27 cellular contexts compared by ENCODE assay signal in the genomic region with DNA sequence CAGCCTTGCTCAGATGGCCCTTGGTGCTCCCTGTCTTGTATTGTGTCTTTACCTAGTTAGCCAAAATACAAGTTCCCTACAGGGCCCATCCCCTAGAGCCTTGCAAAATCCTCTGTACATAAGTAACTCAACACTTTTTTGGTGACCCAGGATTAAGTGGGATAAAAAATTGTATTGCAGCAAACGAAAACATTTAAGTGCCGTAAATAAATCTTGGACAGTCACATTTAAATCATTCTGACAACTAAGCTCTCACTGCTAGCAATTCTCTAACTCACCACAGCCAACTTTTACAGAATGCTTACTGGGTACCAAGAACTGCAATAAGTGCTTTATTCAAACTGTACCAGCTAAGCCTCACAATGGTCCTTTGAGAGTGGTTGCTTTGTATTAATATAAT.
"Had no signal": no experiment of that assay in that cellular context is flagged by ENCODE, and none has a peak within 500 bp of the region (broad histone marks: within the 10 kb centered on the region; RNA-seq: fewer than 3 reads in every experiment).

No MANE protein-coding gene starts in this region.

- DNase-seq: activated B cell treated with CpG ODN at 0.5 μM for 24 hours; activated CD4-positive, alpha-beta memory T cell treated with anti-CD3 and anti-CD28 coated beads for 36 hours; activated CD4-positive, alpha-beta T cell treated with anti-CD3 and anti-CD28 coated beads for 36 hours; activated effector memory CD4-positive, alpha-beta T cell treated with Interleukin-2 at 50 U/mL for 16 hours; activated naive CD4-positive, alpha-beta T cell treated with anti-CD3 and anti-CD28 coated beads, Interleukin-2, amount 50 U/mL, for 16 hours; activated T-cell treated with anti-CD3 and anti-CD28 coated beads, Interleukin-2, amount 50 U/mL, for 48 hours; aorta; endodermal cell; foreskin fibroblast; left ventricle myocardium inferior; natural killer cell; ovary; stimulated activated CD4-positive, alpha-beta T cell treated with anti-CD3 and anti-CD28 coated beads, Interleukin-15, amount 100 ng/mL, for 24 hours; stimulated activated CD4-positive, alpha-beta T cell treated with anti-CD3 and anti-CD28 coated beads, Interleukin-2, amount 100 ng/mL, for 48 hours; stimulated activated CD8-positive, alpha-beta memory T cell treated with anti-CD3 and anti-CD28 coated beads, Interleukin-4, amount 100 ng/mL, for 48 hours; stimulated activated naive B cell treated with anti-CD40 and anti-IgM and Interleukin-4, amounts not matched to agents 10 μg/mL and 1 μg/mL and 100 μg/mL, for 72 hours; SW 1271; T-helper 17 cell; testis; trophoblast cell had no signal

- H3K27ac Mint-ChIP-seq: activated B cell treated with CpG ODN at 0.5 μM for 24 hours; activated CD4-positive, alpha-beta memory T cell treated with anti-CD3 and anti-CD28 coated beads for 36 hours; activated CD4-positive, alpha-beta T cell treated with anti-CD3 and anti-CD28 coated beads for 36 hours; mesothelial cell of epicardium; natural killer cell; stimulated activated naive B cell treated with anti-CD40 and anti-IgM and Interleukin-4, amounts not matched to agents 10 μg/mL and 1 μg/mL and 100 μg/mL, for 72 hours; T-helper 17 cell had no signal

- H3K27ac ChIP-seq: coronary artery, epithelial cell of prostate, left ventricle myocardium inferior, ovary, testis, vagina had no signal

- H3K36me3 ChIP-seq: ovary, vagina had no signal

- ATAC-seq: activated CD4-positive, alpha-beta T cell treated with anti-CD3 and anti-CD28 coated beads for 36 hours; natural killer cell; sciatic nerve; stimulated activated naive B cell treated with anti-CD40 and anti-IgM and Interleukin-4, amounts not matched to agents 10 μg/mL and 1 μg/mL and 100 μg/mL, for 72 hours; T-helper 17 cell had no signal

- H3K36me3 Mint-ChIP-seq: natural killer cell; stimulated activated naive B cell treated with anti-CD40 and anti-IgM and Interleukin-4, amounts not matched to agents 10 μg/mL and 1 μg/mL and 100 μg/mL, for 72 hours had no signal

- H3K4me3 Mint-ChIP-seq: activated B cell treated with CpG ODN at 0.5 μM for 24 hours; activated CD4-positive, alpha-beta memory T cell treated with anti-CD3 and anti-CD28 coated beads for 36 hours; activated CD4-positive, alpha-beta T cell treated with anti-CD3 and anti-CD28 coated beads for 36 hours; central memory CD8-positive, alpha-beta T cell; endodermal cell; mesothelial cell of epicardium; natural killer cell; stimulated activated naive B cell treated with anti-CD40 and anti-IgM and Interleukin-4, amounts not matched to agents 10 μg/mL and 1 μg/mL and 100 μg/mL, for 72 hours; T-helper 17 cell had no signal

- H3K4me3 ChIP-seq: coronary artery, left ventricle myocardium inferior, ovary, smooth muscle cell, testis, vagina had no signal

- H3K9me3 ChIP-seq: left ventricle myocardium inferior, ovary, testis, vagina had no signal

- H3K27me3 ChIP-seq: ovary, testis, vagina had no signal

- H3K9me3 Mint-ChIP-seq: activated B cell treated with CpG ODN at 0.5 μM for 24 hours; activated CD4-positive, alpha-beta memory T cell treated with anti-CD3 and anti-CD28 coated beads for 36 hours; central memory CD8-positive, alpha-beta T cell; endodermal cell; natural killer cell; stimulated activated naive B cell treated with anti-CD40 and anti-IgM and Interleukin-4, amounts not matched to agents 10 μg/mL and 1 μg/mL and 100 μg/mL, for 72 hours had no signal

- H3K4me2 ChIP-seq: smooth muscle cell had no signal

- H3K27me3 Mint-ChIP-seq: activated CD4-positive, alpha-beta memory T cell treated with anti-CD3 and anti-CD28 coated beads for 36 hours; activated CD4-positive, alpha-beta T cell treated with anti-CD3 and anti-CD28 coated beads for 36 hours; T-helper 17 cell had no signal
